In genomic region chr9:113619156-113619861, GRCh38 we compare ENCODE assay signal across 11 cellular contexts.
DNase-seq lines count a peak whose midpoint lies in the region; ATAC-seq, FAIRE-seq and TF ChIP-seq lines count a peak whose summit lies in the region.
"Had no signal": no experiment of that assay in that cellular context is flagged by ENCODE, and none has a peak within 500 bp of the region (broad histone marks: within the 10 kb centered on the region; RNA-seq: fewer than 3 reads in every experiment).

No MANE protein-coding gene starts in this region.

- H3K4me3 ChIP-seq in mammary epithelial cell (replicated peaks in 1 of 3; ENCODE audit: insufficient read depth in 1 of 3, low read depth in 2 of 3, low read length in 3 of 3) = no peak overlapping the region
- no peak overlapping the region for H3K4me3 ChIP-seq in H1 (ENCODE audit: extremely low read depth in 1 of 4, insufficient read depth in 2 of 4, low read depth in 3 of 4, low read length in 4 of 4)

- H3K4me1 Mint-ChIP-seq in MCF 10A (ENCODE audit: insufficient read depth, unreplicated experiment) = peaks cover 4% of the 10 kb centered on the region
- H3K4me1 Mint-ChIP-seq in naive B cell = peaks cover 44 to 72% (median 57%) of the 10 kb centered on the region in 3 donors

- peak overlapping the region; percentile 98 for H2BK12ac ChIP-seq in H1 (ENCODE audit: low read depth, low read length)

- H3K4ac ChIP-seq in H1 (replicated peaks; ENCODE audit: insufficient read length, low read depth, low read length) = no peak overlapping the region

- CTCF ChIA-PET in MCF 10A (lab: Yijun Ruan, JAX) (interaction anchor here (0.5 to 5.1 kb wide), 2 partner anchors 30 to 36 kb away, joined by 3 to 21 read pairs; no protein-coding TSS in a partner anchor), mammary epithelial cell (lab: Charles Lee; ENCODE audit: low non-redundant PET) (no interaction called here), H1 (lab: Charles Lee; ENCODE audit: partially characterized antibody) (interaction anchor here (0.7 to 14.3 kb wide), 6 partner anchors 12 to 39 kb away, joined by 3 to 130 read pairs (median 4); no protein-coding TSS in a partner anchor)

- no peaks in the 10 kb centered on the region for H3K27me3 Mint-ChIP-seq in MCF 10A (ENCODE audit: insufficient read depth, unreplicated experiment)
- no peaks in the 10 kb centered on the region for H3K27me3 Mint-ChIP-seq in naive B cell

- H3K27ac ChIP-seq in mammary epithelial cell (ENCODE audit: insufficient read depth, low read depth, low read length) (no peak overlapping the region), H1 (ENCODE audit: low read depth, low read length) (no peak overlapping the region)

- H3K23me2 ChIP-seq in H1 (ENCODE audit: low read depth, low read length) = peaks cover 4% of the 10 kb centered on the region; the same call in 1 of the 2 replicates

- peak overlapping the region; percentile 90; the same call in 1 of the 2 replicates for H2AK5ac ChIP-seq in H1 (ENCODE audit: low read depth, low read length)

- H2BK120ac ChIP-seq in H1 (replicated peaks; ENCODE audit: low read depth, low read length) = no peak overlapping the region

- ATAC-seq in naive B cell (ENCODE audit: low read depth in 2 of 2) (no peak), GM18517 (IDR thresholded peaks at IDR 0.05; ENCODE audit: unreplicated experiment) (no peak), GM21515 (IDR thresholded peaks at IDR 0.05; ENCODE audit: unreplicated experiment) (no peak), HG02938 (IDR thresholded peaks at IDR 0.05; ENCODE audit: unreplicated experiment) (no peak)

- H3K36me3 ChIP-seq in mammary epithelial cell (ENCODE audit: insufficient read depth, low read length) (no peaks in the 10 kb centered on the region), H1 (ENCODE audit: control insufficient read depth in 2 of 4, insufficient read depth in 4 of 4, low read length in 3 of 4) (no peaks in the 10 kb centered on the region)
- H3K36me3 ChIP-seq: BE2C had no signal

- no peak overlapping the region for H3K14ac ChIP-seq in H1 (ENCODE audit: insufficient read length)

- TF ChIP-seq CTCF in MCF 10A (IDR thresholded peaks at IDR 0.05; ENCODE audit: unreplicated experiment) = no peak
- TF ChIP-seq CTCF in mammary epithelial cell (conservative IDR thresholded peaks at IDR 0.05 in 1 of 2, IDR thresholded peaks at IDR 0.05 in 1 of 2; ENCODE audit: extremely low read depth in 1 of 2, insufficient read depth in 1 of 2, low read depth in 1 of 2, low read length in 2 of 2) = no peak
- TF ChIP-seq CTCF in H1 (IDR thresholded peaks at IDR 0.05; ENCODE audit: control extremely low read depth in 1 of 3, insufficient read depth in 1 of 3, low read depth in 1 of 3, low read length in 3 of 3) = no peak

- TF ChIP-seq RAD21 in H1 (IDR thresholded peaks at IDR 0.05 in 1 of 2, conservative IDR thresholded peaks at IDR 0.05 in 1 of 2; ENCODE audit: low read depth in 2 of 2, low read length in 2 of 2) = no peak

- H3K4me1 ChIP-seq in mammary epithelial cell (ENCODE audit: insufficient read depth, low read length) (peaks cover 56% of the 10 kb centered on the region), H1 (replicated peaks in 1 of 4; ENCODE audit: control insufficient read depth in 3 of 4, insufficient read depth in 4 of 4, low read length in 3 of 4) (peaks cover 9 to 29% (median 19%) of the 10 kb centered on the region in 4 experiments)

- no peak overlapping the region for H3K23ac ChIP-seq in H1 (ENCODE audit: insufficient read length)

- H3K56ac ChIP-seq in H1 (replicated peaks; ENCODE audit: insufficient read length, low read depth, low read length) = no peak overlapping the region

- H2BK20ac ChIP-seq in H1 (ENCODE audit: low read length) = peak overlapping the region; percentile 51

- H3K79me1 ChIP-seq in H1 (ENCODE audit: low read depth, low read length) = no peaks in the 10 kb centered on the region

- no TSS peak for BruUV-seq in MCF 10A (replicated peaks; lab: Mats Ljungman, UMichigan)
- no TSS peak for BruUV-seq in mammary epithelial cell (replicated peaks; lab: Mats Ljungman, UMichigan)

- H4K20me1 ChIP-seq in mammary epithelial cell (ENCODE audit: insufficient read depth, low read length) (no peaks in the 10 kb centered on the region), H1 (replicated peaks in 1 of 2; ENCODE audit: control insufficient read depth in 1 of 2, insufficient read depth in 2 of 2, low read length in 2 of 2) (no peaks in the 10 kb centered on the region)

- H4K8ac ChIP-seq in H1 (ENCODE audit: extremely low read depth, insufficient read depth, low read length) = no peak overlapping the region

- no peak overlapping the region for H3K18ac ChIP-seq in H1 (ENCODE audit: extremely low read depth, low read length)

- H3K79me2 ChIP-seq in mammary epithelial cell (ENCODE audit: insufficient read depth, low read length) (no peaks in the 10 kb centered on the region), H1 (ENCODE audit: control insufficient read depth in 1 of 2, insufficient read depth in 2 of 2, low read length in 2 of 2) (no peaks in the 10 kb centered on the region)

- FAIRE-seq in H1 (lab: Jason Lieb, UNC) = no peak
- FAIRE-seq in urothelium cell line (lab: Jason Lieb, UNC) = peak; percentile 27
- FAIRE-seq: G401.6 had no signal

- H3K9me3 ChIP-seq in mammary epithelial cell (replicated peaks; ENCODE audit: insufficient read depth, low read length) (no peaks in the 10 kb centered on the region), H1 (ENCODE audit: insufficient read depth in 2 of 2, low read depth in 1 of 2, low read length in 1 of 2) (no peaks in the 10 kb centered on the region)
- H3K9me3 ChIP-seq: BE2C had no signal

- dilution Hi-C loops in mammary epithelial cell (cut with HindIII; ENCODE audit: low sequenced_read_pairs) = no loop called here

- H3K9me3 Mint-ChIP-seq in MCF 10A (ENCODE audit: unreplicated experiment) (peaks cover 6% of the 10 kb centered on the region), naive B cell (no peaks in the 10 kb centered on the region)

- 76% methylated on average over 6 of the region's 9 CpGs for WGBS in mammary epithelial cell (ENCODE audit: low coverage, missing lambda C conversion rate)
- 86% methylated on average over 9 of the region's 9 CpGs; no CpG with 5 or more reads in 1 of the 2 experiments for whole genome bisulfite sequencing in H1 (ENCODE audit: extremely low coverage in 1 of 2, insufficient coverage in 1 of 2, insufficient read length in 1 of 2, insufficient replicate concordance in 2 of 2, low coverage in 1 of 2, low lambda C conversion rate in 2 of 2, missing lambda C conversion rate in 1 of 2), 2 experiments

- 0 out of 2 replicates have a peak overlapping the region, but pooled peaks have one; percentile 53 for H2BK5ac ChIP-seq in H1 (ENCODE audit: low read depth, low read length)

- peak overlapping the region; percentile 53 for H2BK15ac ChIP-seq in H1 (ENCODE audit: low read length)

- DNase-seq in MCF 10A (ENCODE audit: unreplicated experiment) (no peak), mammary epithelial cell (no peak), H1 (ENCODE audit: low read depth in 1 of 2, low spot score in 2 of 2) (peak in 1 of 2 experiments; percentile 40), naive B cell (no peak), urothelium cell line (ENCODE audit: low spot score) (no peak)
- DNase-seq: BE2C, Karpas-422 had no signal

- no peak for TF ChIP-seq EP300 in H1 (IDR thresholded peaks at IDR 0.05; ENCODE audit: borderline replicate concordance in 1 of 2, low read depth in 2 of 2, low read length in 2 of 2)

- no peaks in the 10 kb centered on the region for H3K36me3 Mint-ChIP-seq in MCF 10A (ENCODE audit: insufficient read depth, unreplicated experiment)
- no peaks in the 10 kb centered on the region for H3K36me3 Mint-ChIP-seq in naive B cell

- H3K4me3 Mint-ChIP-seq in MCF 10A (ENCODE audit: unreplicated experiment) (no peak overlapping the region), naive B cell (peak overlapping the region in 5 of 8 donors; percentile 12 to 65 (median 57))

- H3K9ac ChIP-seq in mammary epithelial cell (ENCODE audit: insufficient read depth, low read length) (no peak overlapping the region), H1 (replicated peaks in 1 of 4; ENCODE audit: extremely low read depth in 1 of 4, low read depth in 3 of 4, low read length in 3 of 4) (no peak overlapping the region)

- POLR2A ChIA-PET in MCF 10A (lab: Yijun Ruan, JAX) (no interaction called here), H1 (lab: Charles Lee; ENCODE audit: partially characterized antibody) (interaction anchor here (1.0 to 4.5 kb wide), 6 partner anchors 8 to 36 kb away, joined by 3 to 40 read pairs (median 4); no protein-coding TSS in a partner anchor)

- H4K5ac ChIP-seq in H1 (ENCODE audit: insufficient read length, low read depth, low read length) = no peak overlapping the region

- H2AFZ ChIP-seq in mammary epithelial cell (ENCODE audit: low read depth, low read length) = no peak overlapping the region
- H2AFZ ChIP-seq in H1 (ENCODE audit: low read length) = no peak overlapping the region

- TF ChIP-seq POLR2A in H1 (IDR thresholded peaks at IDR 0.05; ENCODE audit: control extremely low read depth in 1 of 2, low read depth in 2 of 2, low read length in 2 of 2) = no peak

- intact Hi-C loops in MCF 10A (cut with micrococcal nuclease) = no loop called here
- intact Hi-C loops in mammary epithelial cell (cut with micrococcal nuclease) = no loop called here

- H3K27me3 ChIP-seq in mammary epithelial cell (ENCODE audit: insufficient read depth, low read length) (no peaks in the 10 kb centered on the region), H1 (replicated peaks in 1 of 4; ENCODE audit: control insufficient read depth in 3 of 4, extremely low read depth in 1 of 4, insufficient read depth in 3 of 4, low read length in 3 of 4) (no peaks in the 10 kb centered on the region; a peak in 2 of 7 replicates)
- H3K27me3 ChIP-seq: BE2C had no signal

- H4K91ac ChIP-seq in H1 (replicated peaks; ENCODE audit: insufficient read length, low read length) = no peak overlapping the region

- H3K27ac Mint-ChIP-seq in MCF 10A (ENCODE audit: low read depth, unreplicated experiment) = peak overlapping the region; percentile 53
- peak overlapping the region in 4 of 6 donors; percentile 55 to 73 (median 66) for H3K27ac Mint-ChIP-seq in naive B cell

- H3K4me2 ChIP-seq in mammary epithelial cell (ENCODE audit: insufficient read depth, low read depth, low read length) (no peak overlapping the region), H1 (ENCODE audit: insufficient read depth in 1 of 2, low read depth in 2 of 2, low read length in 2 of 2) (no peak overlapping the region)

- in situ Hi-C loops in mammary epithelial cell (cut with MboI; ENCODE audit: low sequenced_read_pairs in 2 of 2) = no loop called here

TF ChIP-seq in H1, 55 proteins besides CTCF, POLR2A, EP300 and RAD21 (continues in another document):
- TF ChIP-seq HDAC6 (IDR thresholded peaks at IDR 0.05; ENCODE audit: low read depth, low read length) = no peak
- TF ChIP-seq TBP (IDR thresholded peaks at IDR 0.05; ENCODE audit: low read depth, low read length) = no peak
- TF ChIP-seq, protein P1, sequence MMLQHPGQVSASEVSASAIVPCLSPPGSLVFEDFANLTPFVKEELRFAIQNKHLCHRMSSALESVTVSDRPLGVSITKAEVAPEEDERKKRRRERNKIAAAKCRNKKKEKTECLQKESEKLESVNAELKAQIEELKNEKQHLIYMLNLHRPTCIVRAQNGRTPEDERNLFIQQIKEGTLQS (IDR thresholded peaks at IDR 0.05; ENCODE audit: insufficient read depth, low read depth, low read length) = no peak
- TF ChIP-seq PHF8 (conservative IDR thresholded peaks at IDR 0.05; ENCODE audit: low read depth, low read length) = no peak
- TF ChIP-seq TAF7 (optimal IDR thresholded peaks at IDR 0.05; ENCODE audit: borderline replicate concordance, low read depth, low read length) = no peak
